ENCODE assay signal across 22 cellular contexts in genomic region chr2:144348846-144349245, GRCh38.
DNase-seq lines count a peak whose midpoint lies in the region; ATAC-seq and TF ChIP-seq lines count a peak whose summit lies in the region.
"Had no signal": no experiment of that assay in that cellular context is flagged by ENCODE, and none has a peak within 500 bp of the region (broad histone marks: within the 10 kb centered on the region; RNA-seq: fewer than 3 reads in every experiment).

No MANE protein-coding gene starts in this region.

- H3K36me3 ChIP-seq in HUES6 (ENCODE audit: control insufficient read depth, insufficient read depth, low read length) (no peaks in the 10 kb centered on the region), mesendoderm (ENCODE audit: control insufficient read depth, insufficient read depth, low read length) (no peaks in the 10 kb centered on the region)
- H3K36me3 ChIP-seq: adrenal gland, heart right ventricle, WERI-Rb-1 had no signal

- peak overlapping the region; percentile 58 for H3K56ac ChIP-seq in mesendoderm (ENCODE audit: low read length)

- no peak overlapping the region for H3K4ac ChIP-seq in mesendoderm (ENCODE audit: low read depth, low read length)

- TF ChIP-seq CTCF in WTC11 (IDR thresholded peaks at IDR 0.05) = no peak

- H3K9ac ChIP-seq in HUES6 (ENCODE audit: low read length) = no peak overlapping the region
- H3K9ac ChIP-seq in mesendoderm (ENCODE audit: low read length) = no peak overlapping the region

- H3K27me3 ChIP-seq in HUES6 (ENCODE audit: control insufficient read depth, insufficient read depth, low read length) (no peaks in the 10 kb centered on the region), mesendoderm (ENCODE audit: insufficient read depth, low read length, poor library complexity) (no peaks in the 10 kb centered on the region)
- H3K27me3 ChIP-seq: adrenal gland, heart right ventricle had no signal

- CTCF ChIA-PET in WTC11 (lab: Charles Lee) = interaction anchor here (1.6 kb wide), 1 partner anchor 101 kb away, joined by 3 read pairs; no protein-coding TSS in a partner anchor

- H3K27ac ChIP-seq in HUES6 (ENCODE audit: low read depth, low read length) (peak overlapping the region; percentile 34; the same call in 1 of the 2 replicates), mesendoderm (ENCODE audit: low read depth, low read length) (peak overlapping the region; percentile 60), caudate nucleus (ENCODE audit: low read depth, low read length) (no peak overlapping the region)
- H3K27ac ChIP-seq: adrenal gland, WERI-Rb-1 had no signal

- no peaks in the 10 kb centered on the region for H3K9me3 ChIP-seq in HUES6 (ENCODE audit: control insufficient read depth, insufficient read depth, low read depth, low read length)
- H3K9me3 ChIP-seq: adrenal gland, heart right ventricle had no signal

- no peak overlapping the region for H4K5ac ChIP-seq in mesendoderm (ENCODE audit: low read length)

- H3K4me1 ChIP-seq in HUES6 (ENCODE audit: control insufficient read depth, insufficient read depth, low read length) (peaks cover 65% of the 10 kb centered on the region), mesendoderm (ENCODE audit: control insufficient read depth, low read depth, low read length) (peaks cover 20% of the 10 kb centered on the region)

- no peak overlapping the region for H2BK15ac ChIP-seq in mesendoderm (replicated peaks; ENCODE audit: low read depth)

- no peak overlapping the region; the same call in 1 of the 2 replicates for H3K4me3 ChIP-seq in HUES6 (ENCODE audit: low read depth, low read length)
- no peak overlapping the region for H3K4me3 ChIP-seq in mesendoderm (ENCODE audit: low read length)
- H3K4me3 ChIP-seq: adrenal gland, GM12878, heart right ventricle had no signal

- no peak overlapping the region for H3K23ac ChIP-seq in mesendoderm (ENCODE audit: low read length)

- H3K4me1 Mint-ChIP-seq in WTC11 = peaks cover 60% of the 10 kb centered on the region
- H3K4me1 Mint-ChIP-seq: memory B cell had no signal

- peak overlapping the region; percentile 51 for H3K18ac ChIP-seq in mesendoderm (ENCODE audit: low read length)

- no peak overlapping the region for H3K4me2 ChIP-seq in mesendoderm (ENCODE audit: low read length)

- DNase-seq in WTC11 (ENCODE audit: low spot score) (no peak), mesendoderm (peak; percentile 91), renal cortical epithelial cell (ENCODE audit: low read depth) (peak; percentile 18), caudate nucleus (lab: John Stamatoyannopoulos, UW) (no peak)
- DNase-seq: activated CD4-positive, alpha-beta T cell treated with anti-CD3 and anti-CD28 coated beads, Interleukin-2, amount 10 ng/mL, durations not matched to agents 24 days and 14 days; activated T-cell treated with anti-CD3 and anti-CD28 coated beads, Interleukin-2, amount 50 U/mL, for 4 hours; adrenal gland; heart right ventricle; left cardiac atrium; NCI-H1092; NCI-H1694 treated with DMSO at 0.1 percent for 48 hours; SHP77; substantia nigra; SW 1271; T-helper 9 cell; WERI-Rb-1 had no signal

- no peaks in the 10 kb centered on the region for H3K9me3 Mint-ChIP-seq in WTC11
- H3K9me3 Mint-ChIP-seq: activated T-cell treated with anti-CD3 and anti-CD28 coated beads, Interleukin-2, amount 50 U/mL, for 4 hours; brain; memory B cell had no signal

- peak overlapping the region; percentile 68 for H2BK5ac ChIP-seq in mesendoderm (ENCODE audit: low read length)

- H3K79me1 ChIP-seq in mesendoderm (ENCODE audit: low read length) = no peaks in the 10 kb centered on the region

- H4K8ac ChIP-seq in mesendoderm (ENCODE audit: low read depth, low read length) = peak overlapping the region; percentile 93

- no CpG with 5 or more reads among the region's 2 CpGs for WGBS in mesendoderm (ENCODE audit: extremely low coverage, insufficient coverage, low lambda C conversion rate)

- H3K27ac Mint-ChIP-seq in WTC11 = peak overlapping the region; percentile 10; the same call in 1 of the 2 replicates
- H3K27ac Mint-ChIP-seq: memory B cell had no signal

- H2AK5ac ChIP-seq in mesendoderm (ENCODE audit: low read length) = no peak overlapping the region

- H3K36me3 Mint-ChIP-seq in WTC11 = no peaks in the 10 kb centered on the region
- H3K36me3 Mint-ChIP-seq: brain, memory B cell had no signal

- POLR2A ChIA-PET in WTC11 (lab: Charles Lee) = no interaction called here

- H3K4me3 Mint-ChIP-seq in WTC11 = no peak overlapping the region
- H3K4me3 Mint-ChIP-seq: activated CD4-positive, alpha-beta T cell treated with anti-CD3 and anti-CD28 coated beads, Interleukin-2, amount 10 ng/mL, durations not matched to agents 24 days and 14 days; activated T-cell treated with anti-CD3 and anti-CD28 coated beads, Interleukin-2, amount 50 U/mL, for 4 hours; brain; memory B cell had no signal

- ATAC-seq in WTC11 (no peak), GM21737 (IDR thresholded peaks at IDR 0.05; ENCODE audit: unreplicated experiment) (no peak), SK-N-SH treated with all-trans-retinoic acid at 6 μM for 48 hours (no peak)
- ATAC-seq: activated T-cell treated with anti-CD3 and anti-CD28 coated beads, Interleukin-2, amount 50 U/mL, for 4 hours; GM12878 had no signal

- H3K27me3 Mint-ChIP-seq in WTC11 (ENCODE audit: low read depth) = peaks cover 18% of the 10 kb centered on the region
- H3K27me3 Mint-ChIP-seq: memory B cell had no signal

- H2BK120ac ChIP-seq in mesendoderm (ENCODE audit: low read depth, low read length) = peak overlapping the region; percentile 61

- H3K79me2 ChIP-seq in mesendoderm (ENCODE audit: control insufficient read depth, insufficient read depth, low read length) = no peaks in the 10 kb centered on the region

TF ChIP-seq in WTC11, 78 proteins besides CTCF, POLR2A, EP300 and RAD21 (continues in another document):
- TF ChIP-seq TP53 (CRISPR knock-in tag; IDR thresholded peaks at IDR 0.05) (no peak), ZNF121 (CRISPR knock-in tag; IDR thresholded peaks at IDR 0.05) (no peak), NR2C2 (CRISPR knock-in tag; IDR thresholded peaks at IDR 0.05) (no peak), ATF1 (CRISPR knock-in tag; IDR thresholded peaks at IDR 0.05) (no peak), NR3C1 (CRISPR knock-in tag; conservative IDR thresholded peaks at IDR 0.05; ENCODE audit: low read depth) (no peak), NFYB (CRISPR knock-in tag; conservative IDR thresholded peaks at IDR 0.05; ENCODE audit: low read depth) (no peak), RELA (CRISPR knock-in tag; IDR thresholded peaks at IDR 0.05; ENCODE audit: borderline replicate concordance) (no peak)

TF ChIP-seq in SK-N-SH treated with all-trans-retinoic acid at 6 μM for 48 hours, 23 proteins besides CTCF, POLR2A, EP300 and RAD21 (continues in another document):
- TF ChIP-seq TCF4 (CRISPR knock-in tag; IDR thresholded peaks at IDR 0.05; ENCODE audit: borderline replicate concordance) (no peak), TSHZ2 (CRISPR knock-in tag; IDR thresholded peaks at IDR 0.05) (no peak), ARNTL (CRISPR knock-in tag; IDR thresholded peaks at IDR 0.05; ENCODE audit: borderline replicate concordance, low read depth) (no peak), ZC3H10 (CRISPR knock-in tag; IDR thresholded peaks at IDR 0.05) (no peak), ZFP30 (CRISPR knock-in tag; IDR thresholded peaks at IDR 0.05) (no peak), ZNF8 (CRISPR knock-in tag; IDR thresholded peaks at IDR 0.05) (no peak)
- TF ChIP-seq, protein P1, sequence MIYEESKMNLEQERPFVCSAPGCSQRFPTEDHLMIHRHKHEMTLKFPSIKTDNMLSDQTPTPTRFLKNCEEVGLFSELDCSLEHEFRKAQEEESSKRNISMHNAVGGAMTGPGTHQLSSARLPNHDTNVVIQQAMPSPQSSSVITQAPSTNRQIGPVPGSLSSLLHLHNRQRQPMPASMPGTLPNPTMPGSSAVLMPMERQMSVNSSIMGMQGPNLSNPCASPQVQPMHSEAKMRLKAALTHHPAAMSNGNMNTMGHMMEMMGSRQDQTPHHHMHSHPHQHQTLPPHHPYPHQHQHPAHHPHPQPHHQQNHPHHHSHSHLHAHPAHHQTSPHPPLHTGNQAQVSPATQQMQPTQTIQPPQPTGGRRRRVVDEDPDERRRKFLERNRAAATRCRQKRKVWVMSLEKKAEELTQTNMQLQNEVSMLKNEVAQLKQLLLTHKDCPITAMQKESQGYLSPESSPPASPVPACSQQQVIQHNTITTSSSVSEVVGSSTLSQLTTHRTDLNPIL (CRISPR knock-in tag; IDR thresholded peaks at IDR 0.05; ENCODE audit: low read depth) = no peak
- TF ChIP-seq, protein P2, sequence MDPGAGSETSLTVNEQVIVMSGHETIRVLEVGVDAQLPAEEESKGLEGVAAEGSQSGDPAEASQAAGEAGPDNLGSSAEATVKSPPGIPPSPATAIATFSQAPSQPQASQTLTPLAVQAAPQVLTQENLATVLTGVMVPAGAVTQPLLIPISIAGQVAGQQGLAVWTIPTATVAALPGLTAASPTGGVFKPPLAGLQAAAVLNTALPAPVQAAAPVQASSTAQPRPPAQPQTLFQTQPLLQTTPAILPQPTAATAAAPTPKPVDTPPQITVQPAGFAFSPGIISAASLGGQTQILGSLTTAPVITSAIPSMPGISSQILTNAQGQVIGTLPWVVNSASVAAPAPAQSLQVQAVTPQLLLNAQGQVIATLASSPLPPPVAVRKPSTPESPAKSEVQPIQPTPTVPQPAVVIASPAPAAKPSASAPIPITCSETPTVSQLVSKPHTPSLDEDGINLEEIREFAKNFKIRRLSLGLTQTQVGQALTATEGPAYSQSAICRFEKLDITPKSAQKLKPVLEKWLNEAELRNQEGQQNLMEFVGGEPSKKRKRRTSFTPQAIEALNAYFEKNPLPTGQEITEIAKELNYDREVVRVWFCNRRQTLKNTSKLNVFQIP (CRISPR knock-in tag; IDR thresholded peaks at IDR 0.05; ENCODE audit: borderline replicate concordance, low read depth) = no peak

Comparison
In these comparisons a context has a peak if more than half of its experiments do, and no peak if none do; other contexts are left out.
1. DNase-seq: peak in mesendoderm (single experiment) and renal cortical epithelial cell (single experiment); none in WTC11 (single experiment) and caudate nucleus (0 of 61).